Comparison of ENCODE assay signal across 29 cellular contexts in the genomic region with DNA sequence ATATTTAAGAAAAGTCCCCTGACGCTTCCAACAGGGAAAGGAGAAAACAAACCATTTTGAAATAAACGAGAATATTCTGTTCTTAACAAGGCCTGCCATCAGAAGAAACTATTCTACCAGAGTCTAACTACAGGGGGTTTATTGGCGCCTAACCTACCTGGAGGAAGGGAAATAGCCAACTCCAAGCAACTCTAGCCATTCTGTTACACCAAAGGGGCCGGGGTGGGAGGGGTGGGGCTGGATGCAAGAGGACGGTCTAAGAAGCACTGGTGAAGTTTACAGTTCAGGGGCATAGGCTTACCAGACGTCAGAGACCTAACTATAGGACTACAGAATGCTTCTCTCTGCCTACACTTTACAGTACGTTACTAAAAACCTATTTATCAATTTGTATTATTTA.
"Had no signal": no experiment of that assay in that cellular context is flagged by ENCODE, and none has a peak within 500 bp of the region (broad histone marks: within the 10 kb centered on the region; RNA-seq: fewer than 3 reads in every experiment).

No MANE protein-coding gene starts in this region.

- H3K27me3 Mint-ChIP-seq: activated T-cell treated with anti-CD3 and anti-CD28 coated beads, Interleukin-2, amount 50 U/mL, for 24 hours had no signal

- H3K9me3 ChIP-seq: ascending aorta, breast epithelium, colonic mucosa had no signal

- H3K4me3 ChIP-seq: ascending aorta, breast epithelium, cardiac muscle cell, colonic mucosa had no signal

- H3K9me3 Mint-ChIP-seq: activated CD4-positive, alpha-beta memory T cell treated with anti-CD3 and anti-CD28 coated beads, Interleukin-2, amount 10 ng/mL, durations not matched to agents 7 days and 5 days; activated CD4-positive, alpha-beta T cell treated with anti-CD3 and anti-CD28 coated beads, Interleukin-2, amount 10 ng/mL, durations not matched to agents 7 days and 5 days; activated naive CD4-positive, alpha-beta T cell treated with anti-CD3 and anti-CD28 coated beads, Interleukin-2, amount 10 ng/mL, durations not matched to agents 7 days and 5 days; activated naive CD4-positive, alpha-beta T cell treated with anti-CD3 and anti-CD28 coated beads, Interleukin-2, amount 50 U/mL, for 72 hours; activated naive CD8-positive, alpha-beta T cell treated with anti-CD3 and anti-CD28 coated beads, Interleukin-2, amount 10 ng/mL, durations not matched to agents 7 days and 5 days; activated T-cell treated with anti-CD3 and anti-CD28 coated beads, Interleukin-2, amount 50 U/mL, for 24 hours; activated T-cell treated with anti-CD3 and anti-CD28 coated beads, Interleukin-2, amount 50 U/mL, for 72 hours; T-cell; T-helper 1 cell treated with Interleukin-12 subunit alpha and Interleukin-12 subunit beta and Interleukin-4 antibody, amounts not matched to agents 30 μg/mL and 1 μg/mL, for 36 hours; T-helper 2 cell treated with Interferon-gamma antibody and Interleukin-4, amounts not matched to agents 5 μg/mL and 100 μg/mL, for 36 hours had no signal

- ATAC-seq: activated naive CD4-positive, alpha-beta T cell treated with anti-CD3 and anti-CD28 coated beads, Interleukin-2, amount 50 U/mL, for 72 hours; activated T-cell treated with anti-CD3 and anti-CD28 coated beads, Interleukin-2, amount 50 U/mL, for 72 hours; esophagus mucosa; T-cell had no signal

- H3K4me3 Mint-ChIP-seq: activated CD4-positive, alpha-beta memory T cell treated with anti-CD3 and anti-CD28 coated beads, Interleukin-2, amount 10 ng/mL, durations not matched to agents 7 days and 5 days; activated CD4-positive, alpha-beta T cell treated with anti-CD3 and anti-CD28 coated beads, Interleukin-2, amount 10 ng/mL, durations not matched to agents 7 days and 5 days; activated naive CD4-positive, alpha-beta T cell treated with anti-CD3 and anti-CD28 coated beads, Interleukin-2, amount 10 ng/mL, durations not matched to agents 7 days and 5 days; activated naive CD8-positive, alpha-beta T cell treated with anti-CD3 and anti-CD28 coated beads, Interleukin-2, amount 10 ng/mL, durations not matched to agents 7 days and 5 days; activated T-cell treated with anti-CD3 and anti-CD28 coated beads, Interleukin-2, amount 50 U/mL, for 24 hours; activated T-cell treated with anti-CD3 and anti-CD28 coated beads, Interleukin-2, amount 50 U/mL, for 72 hours; brain; T-cell; T-helper 1 cell treated with Interleukin-12 subunit alpha and Interleukin-12 subunit beta and Interleukin-4 antibody, amounts not matched to agents 30 μg/mL and 1 μg/mL, for 36 hours; T-helper 2 cell treated with Interferon-gamma antibody and Interleukin-4, amounts not matched to agents 5 μg/mL and 100 μg/mL, for 36 hours had no signal

- H3K36me3 ChIP-seq: ascending aorta, breast epithelium, cardiac muscle cell, colonic mucosa had no signal

- H3K36me3 Mint-ChIP-seq: activated naive CD4-positive, alpha-beta T cell treated with anti-CD3 and anti-CD28 coated beads, Interleukin-2, amount 10 ng/mL, durations not matched to agents 7 days and 5 days; activated naive CD4-positive, alpha-beta T cell treated with anti-CD3 and anti-CD28 coated beads, Interleukin-2, amount 50 U/mL, for 72 hours; activated naive CD8-positive, alpha-beta T cell treated with anti-CD3 and anti-CD28 coated beads, Interleukin-2, amount 10 ng/mL, durations not matched to agents 7 days and 5 days; brain; T-cell had no signal

- H3K27ac Mint-ChIP-seq: activated CD4-positive, alpha-beta memory T cell treated with anti-CD3 and anti-CD28 coated beads, Interleukin-2, amount 10 ng/mL, durations not matched to agents 7 days and 5 days; activated CD4-positive, alpha-beta T cell treated with anti-CD3 and anti-CD28 coated beads, Interleukin-2, amount 10 ng/mL, durations not matched to agents 7 days and 5 days; activated naive CD4-positive, alpha-beta T cell treated with anti-CD3 and anti-CD28 coated beads, Interleukin-2, amount 10 ng/mL, durations not matched to agents 7 days and 5 days; activated naive CD4-positive, alpha-beta T cell treated with anti-CD3 and anti-CD28 coated beads, Interleukin-2, amount 50 U/mL, for 72 hours; activated naive CD8-positive, alpha-beta T cell treated with anti-CD3 and anti-CD28 coated beads, Interleukin-2, amount 10 ng/mL, durations not matched to agents 7 days and 5 days; activated T-cell treated with anti-CD3 and anti-CD28 coated beads, Interleukin-2, amount 50 U/mL, for 24 hours; activated T-cell treated with anti-CD3 and anti-CD28 coated beads, Interleukin-2, amount 50 U/mL, for 72 hours; brain; T-cell; T-helper 1 cell treated with Interleukin-12 subunit alpha and Interleukin-12 subunit beta and Interleukin-4 antibody, amounts not matched to agents 30 μg/mL and 1 μg/mL, for 36 hours; T-helper 2 cell treated with Interferon-gamma antibody and Interleukin-4, amounts not matched to agents 5 μg/mL and 100 μg/mL, for 36 hours had no signal

- DNase-seq: activated CD4-positive, alpha-beta memory T cell treated with anti-CD3 and anti-CD28 coated beads, Interleukin-2, amount 10 ng/mL, durations not matched to agents 7 days and 5 days; activated CD4-positive, alpha-beta T cell treated with anti-CD3 and anti-CD28 coated beads for 1 hour; activated CD4-positive, alpha-beta T cell treated with anti-CD3 and anti-CD28 coated beads for 4 hours; activated CD4-positive, alpha-beta T cell treated with anti-CD3 and anti-CD28 coated beads, Interleukin-2, amount 10 ng/mL, durations not matched to agents 7 days and 5 days; activated CD4-positive, alpha-beta T cell treated with anti-CD3 and anti-CD28 coated beads, Interleukin-2, amount 50 U/mL, for 4 hours; activated CD8-positive, alpha-beta memory T cell treated with anti-CD3 and anti-CD28 coated beads, Interleukin-2, amount 50 U/mL, for 48 hours; activated gamma-delta T cell; activated naive CD4-positive, alpha-beta T cell; activated naive CD4-positive, alpha-beta T cell treated with anti-CD3 and anti-CD28 coated beads, Interleukin-2, amount 10 ng/mL, durations not matched to agents 7 days and 5 days; activated naive CD8-positive, alpha-beta T cell treated with anti-CD3 and anti-CD28 coated beads, Interleukin-2, amount 10 ng/mL, durations not matched to agents 7 days and 5 days; activated T-cell treated with anti-CD3 and anti-CD28 coated beads for 4 hours; activated T-cell treated with anti-CD3 and anti-CD28 coated beads, Interleukin-2, amount 50 U/mL, for 24 hours; activated T-cell treated with anti-CD3 and anti-CD28 coated beads, Interleukin-2, amount 50 U/mL, for 72 hours; central memory CD4-positive, alpha-beta T cell; cerebellar nuclear complex; colonic mucosa; effector CD8-positive, alpha-beta T cell; foreskin fibroblast; SW 1271; T-cell; T1000 had no signal

- H3K27ac ChIP-seq: ascending aorta, breast epithelium, cardiac muscle cell, colonic mucosa had no signal

- H3K4me1 ChIP-seq: ascending aorta, breast epithelium, colonic mucosa had no signal

- H3K27me3 ChIP-seq: ascending aorta, breast epithelium, cardiac muscle cell, colonic mucosa had no signal
